Comparison of ENCODE assay signal across 1 cellular context in the genomic region with DNA sequence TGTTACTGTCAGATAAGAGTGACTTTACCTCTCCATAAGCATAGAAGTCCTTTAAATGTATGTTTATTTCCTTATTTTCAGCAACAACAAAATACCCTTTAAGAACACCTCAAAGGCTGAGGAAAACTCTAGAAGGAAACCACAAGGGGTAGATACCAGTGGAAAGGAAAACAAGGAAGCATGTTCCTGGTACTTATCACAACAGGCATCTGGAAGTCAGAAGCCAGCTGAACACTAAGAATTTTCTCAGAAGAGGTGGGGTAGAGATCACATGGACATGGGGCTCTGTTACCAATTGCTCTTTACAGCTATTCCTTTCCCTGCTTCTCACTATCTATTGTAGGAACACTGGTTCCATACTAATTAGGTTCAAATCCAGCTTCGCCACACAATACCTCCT.
TF ChIP-seq lines count a peak whose summit lies in the region.

No MANE protein-coding gene starts in this region.

TF ChIP-seq in K562, 482 proteins besides CTCF, POLR2A, EP300 and RAD21 (continued from another document):
- TF ChIP-seq MTA2 (IDR thresholded peaks at IDR 0.05; ENCODE audit: low read depth) (0 out of 2 replicates have a peak, but pooled peaks have one; percentile 26), FOXM1 (IDR thresholded peaks at IDR 0.05; ENCODE audit: low read depth) (peak; percentile 22; the same call in 1 of the 2 replicates), FOXM1 (CRISPR knock-in tag; IDR thresholded peaks at IDR 0.05; ENCODE audit: low read depth) (no peak), PCBP1 (IDR thresholded peaks at IDR 0.05; ENCODE audit: low read depth, low read length, poor library complexity, severe bottlenecking) (no peak), CBFA2T3 (IDR thresholded peaks at IDR 0.05) (peak; percentile 52), ARID1B (IDR thresholded peaks at IDR 0.05) (peak; percentile 71), ZKSCAN8 (CRISPR knock-in tag; IDR thresholded peaks at IDR 0.05) (no peak), ZEB2 (IDR thresholded peaks at IDR 0.05) (0 out of 2 replicates have a peak, but pooled peaks have one; percentile 29), CBFA2T2 (conservative IDR thresholded peaks at IDR 0.05) (peak; percentile 34; the same call in 1 of the 2 replicates), ARNT (IDR thresholded peaks at IDR 0.05) (no peak), TCF3 (CRISPR knock-in tag; IDR thresholded peaks at IDR 0.05) (peak; percentile 47; the same call in 1 of the 2 replicates), SMARCE1 (IDR thresholded peaks at IDR 0.05) (peak; percentile 19; the same call in 1 of the 2 replicates), KAT2B (IDR thresholded peaks at IDR 0.05; ENCODE audit: low read depth, low read length) (no peak), ZNF124 (CRISPR knock-in tag; IDR thresholded peaks at IDR 0.05) (no peak), STAT5A (IDR thresholded peaks at IDR 0.05; ENCODE audit: borderline replicate concordance, low read length) (no peak)
- TF ChIP-seq, protein P1, sequence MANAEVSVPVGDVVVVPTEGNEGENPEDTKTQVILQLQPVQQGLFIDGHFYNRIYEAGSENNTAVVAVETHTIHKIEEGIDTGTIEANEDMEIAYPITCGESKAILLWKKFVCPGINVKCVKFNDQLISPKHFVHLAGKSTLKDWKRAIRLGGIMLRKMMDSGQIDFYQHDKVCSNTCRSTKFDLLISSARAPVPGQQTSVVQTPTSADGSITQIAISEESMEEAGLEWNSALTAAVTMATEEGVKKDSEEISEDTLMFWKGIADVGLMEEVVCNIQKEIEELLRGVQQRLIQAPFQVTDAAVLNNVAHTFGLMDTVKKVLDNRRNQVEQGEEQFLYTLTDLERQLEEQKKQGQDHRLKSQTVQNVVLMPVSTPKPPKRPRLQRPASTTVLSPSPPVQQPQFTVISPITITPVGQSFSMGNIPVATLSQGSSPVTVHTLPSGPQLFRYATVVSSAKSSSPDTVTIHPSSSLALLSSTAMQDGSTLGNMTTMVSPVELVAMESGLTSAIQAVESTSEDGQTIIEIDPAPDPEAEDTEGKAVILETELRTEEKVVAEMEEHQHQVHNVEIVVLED (CRISPR knock-in tag; IDR thresholded peaks at IDR 0.05), result no peak
- TF ChIP-seq, protein P2, sequence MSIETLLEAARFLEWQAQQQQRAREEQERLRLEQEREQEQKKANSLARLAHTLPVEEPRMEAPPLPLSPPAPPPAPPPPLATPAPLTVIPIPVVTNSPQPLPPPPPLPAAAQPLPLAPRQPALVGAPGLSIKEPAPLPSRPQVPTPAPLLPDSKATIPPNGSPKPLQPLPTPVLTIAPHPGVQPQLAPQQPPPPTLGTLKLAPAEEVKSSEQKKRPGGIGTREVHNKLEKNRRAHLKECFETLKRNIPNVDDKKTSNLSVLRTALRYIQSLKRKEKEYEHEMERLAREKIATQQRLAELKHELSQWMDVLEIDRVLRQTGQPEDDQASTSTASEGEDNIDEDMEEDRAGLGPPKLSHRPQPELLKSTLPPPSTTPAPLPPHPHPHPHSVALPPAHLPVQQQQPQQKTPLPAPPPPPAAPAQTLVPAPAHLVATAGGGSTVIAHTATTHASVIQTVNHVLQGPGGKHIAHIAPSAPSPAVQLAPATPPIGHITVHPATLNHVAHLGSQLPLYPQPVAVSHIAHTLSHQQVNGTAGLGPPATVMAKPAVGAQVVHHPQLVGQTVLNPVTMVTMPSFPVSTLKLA (conservative IDR thresholded peaks at IDR 0.05), result peak; percentile 66 to 83
- TF ChIP-seq, protein P3, sequence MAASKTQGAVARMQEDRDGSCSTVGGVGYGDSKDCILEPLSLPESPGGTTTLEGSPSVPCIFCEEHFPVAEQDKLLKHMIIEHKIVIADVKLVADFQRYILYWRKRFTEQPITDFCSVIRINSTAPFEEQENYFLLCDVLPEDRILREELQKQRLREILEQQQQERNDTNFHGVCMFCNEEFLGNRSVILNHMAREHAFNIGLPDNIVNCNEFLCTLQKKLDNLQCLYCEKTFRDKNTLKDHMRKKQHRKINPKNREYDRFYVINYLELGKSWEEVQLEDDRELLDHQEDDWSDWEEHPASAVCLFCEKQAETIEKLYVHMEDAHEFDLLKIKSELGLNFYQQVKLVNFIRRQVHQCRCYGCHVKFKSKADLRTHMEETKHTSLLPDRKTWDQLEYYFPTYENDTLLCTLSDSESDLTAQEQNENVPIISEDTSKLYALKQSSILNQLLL (CRISPR knock-in tag; IDR thresholded peaks at IDR 0.05; ENCODE audit: borderline replicate concordance), result no peak
- TF ChIP-seq, protein P4, sequence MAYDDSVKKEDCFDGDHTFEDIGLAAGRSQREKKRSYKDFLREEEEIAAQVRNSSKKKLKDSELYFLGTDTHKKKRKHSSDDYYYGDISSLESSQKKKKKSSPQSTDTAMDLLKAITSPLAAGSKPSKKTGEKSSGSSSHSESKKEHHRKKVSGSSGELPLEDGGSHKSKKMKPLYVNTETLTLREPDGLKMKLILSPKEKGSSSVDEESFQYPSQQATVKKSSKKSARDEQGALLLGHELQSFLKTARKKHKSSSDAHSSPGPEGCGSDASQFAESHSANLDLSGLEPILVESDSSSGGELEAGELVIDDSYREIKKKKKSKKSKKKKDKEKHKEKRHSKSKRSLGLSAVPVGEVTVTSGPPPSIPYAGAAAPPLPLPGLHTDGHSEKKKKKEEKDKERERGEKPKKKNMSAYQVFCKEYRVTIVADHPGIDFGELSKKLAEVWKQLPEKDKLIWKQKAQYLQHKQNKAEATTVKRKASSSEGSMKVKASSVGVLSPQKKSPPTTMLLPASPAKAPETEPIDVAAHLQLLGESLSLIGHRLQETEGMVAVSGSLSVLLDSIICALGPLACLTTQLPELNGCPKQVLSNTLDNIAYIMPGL (CRISPR knock-in tag; IDR thresholded peaks at IDR 0.05), result no peak
- TF ChIP-seq, protein P5, sequence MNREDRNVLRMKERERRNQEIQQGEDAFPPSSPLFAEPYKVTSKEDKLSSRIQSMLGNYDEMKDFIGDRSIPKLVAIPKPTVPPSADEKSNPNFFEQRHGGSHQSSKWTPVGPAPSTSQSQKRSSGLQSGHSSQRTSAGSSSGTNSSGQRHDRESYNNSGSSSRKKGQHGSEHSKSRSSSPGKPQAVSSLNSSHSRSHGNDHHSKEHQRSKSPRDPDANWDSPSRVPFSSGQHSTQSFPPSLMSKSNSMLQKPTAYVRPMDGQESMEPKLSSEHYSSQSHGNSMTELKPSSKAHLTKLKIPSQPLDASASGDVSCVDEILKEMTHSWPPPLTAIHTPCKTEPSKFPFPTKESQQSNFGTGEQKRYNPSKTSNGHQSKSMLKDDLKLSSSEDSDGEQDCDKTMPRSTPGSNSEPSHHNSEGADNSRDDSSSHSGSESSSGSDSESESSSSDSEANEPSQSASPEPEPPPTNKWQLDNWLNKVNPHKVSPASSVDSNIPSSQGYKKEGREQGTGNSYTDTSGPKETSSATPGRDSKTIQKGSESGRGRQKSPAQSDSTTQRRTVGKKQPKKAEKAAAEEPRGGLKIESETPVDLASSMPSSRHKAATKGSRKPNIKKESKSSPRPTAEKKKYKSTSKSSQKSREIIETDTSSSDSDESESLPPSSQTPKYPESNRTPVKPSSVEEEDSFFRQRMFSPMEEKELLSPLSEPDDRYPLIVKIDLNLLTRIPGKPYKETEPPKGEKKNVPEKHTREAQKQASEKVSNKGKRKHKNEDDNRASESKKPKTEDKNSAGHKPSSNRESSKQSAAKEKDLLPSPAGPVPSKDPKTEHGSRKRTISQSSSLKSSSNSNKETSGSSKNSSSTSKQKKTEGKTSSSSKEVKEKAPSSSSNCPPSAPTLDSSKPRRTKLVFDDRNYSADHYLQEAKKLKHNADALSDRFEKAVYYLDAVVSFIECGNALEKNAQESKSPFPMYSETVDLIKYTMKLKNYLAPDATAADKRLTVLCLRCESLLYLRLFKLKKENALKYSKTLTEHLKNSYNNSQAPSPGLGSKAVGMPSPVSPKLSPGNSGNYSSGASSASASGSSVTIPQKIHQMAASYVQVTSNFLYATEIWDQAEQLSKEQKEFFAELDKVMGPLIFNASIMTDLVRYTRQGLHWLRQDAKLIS (CRISPR knock-in tag; IDR thresholded peaks at IDR 0.05), result no peak
- TF ChIP-seq, protein P6, sequence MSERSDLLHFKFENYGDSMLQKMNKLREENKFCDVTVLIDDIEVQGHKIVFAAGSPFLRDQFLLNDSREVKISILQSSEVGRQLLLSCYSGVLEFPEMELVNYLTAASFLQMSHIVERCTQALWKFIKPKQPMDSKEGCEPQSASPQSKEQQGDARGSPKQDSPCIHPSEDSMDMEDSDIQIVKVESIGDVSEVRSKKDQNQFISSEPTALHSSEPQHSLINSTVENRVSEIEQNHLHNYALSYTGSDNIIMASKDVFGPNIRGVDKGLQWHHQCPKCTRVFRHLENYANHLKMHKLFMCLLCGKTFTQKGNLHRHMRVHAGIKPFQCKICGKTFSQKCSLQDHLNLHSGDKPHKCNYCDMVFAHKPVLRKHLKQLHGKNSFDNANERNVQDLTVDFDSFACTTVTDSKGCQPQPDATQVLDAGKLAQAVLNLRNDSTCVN (CRISPR knock-in tag; IDR thresholded peaks at IDR 0.05), result no peak
TF ChIP-seq in K562: peak in this region for 18.
